Comparison of ENCODE assay signal across 8 cellular contexts in the genomic region with DNA sequence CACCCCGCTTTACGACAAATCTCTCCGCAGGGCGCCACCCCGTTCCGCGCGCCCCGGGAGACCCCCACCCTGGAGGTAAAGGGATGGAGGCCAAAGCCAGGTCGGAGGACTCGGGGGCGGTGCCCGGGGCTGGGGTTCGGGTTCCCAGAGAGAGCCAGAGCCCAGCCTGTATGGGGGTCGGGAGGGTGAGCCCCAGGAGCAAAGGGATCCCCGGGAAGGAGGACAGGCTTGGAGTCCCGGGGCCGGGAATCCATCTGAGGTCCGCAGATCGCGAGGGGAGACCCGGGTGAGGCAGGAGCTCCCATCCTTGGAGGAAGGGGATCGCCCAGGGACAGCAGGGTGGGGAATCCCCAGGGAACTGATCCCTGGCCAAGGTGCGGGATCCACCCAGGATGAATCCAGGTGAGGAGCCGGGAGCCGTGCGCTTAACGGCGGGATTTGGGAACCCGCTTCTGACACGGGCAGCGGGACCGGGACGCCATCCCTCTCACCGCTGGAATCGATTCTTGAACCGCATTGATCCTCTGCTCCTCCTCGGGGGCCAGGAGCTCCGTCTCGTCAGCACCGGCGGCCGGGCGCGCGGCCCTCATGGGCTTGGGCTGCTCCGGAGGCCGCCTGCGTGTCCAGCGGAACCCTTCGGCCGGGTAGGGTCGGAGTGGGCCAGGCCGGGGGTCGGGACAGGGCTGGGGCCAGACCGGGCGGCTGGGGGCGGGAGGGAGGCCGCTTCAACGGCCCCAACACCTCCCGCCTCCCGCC. TPM values are rescaled to one million over a fixed set of nuclear protein-coding genes. Genes with fewer than 3 reads are reported as not detected.
DNase-seq lines count a peak whose midpoint lies in the region; ATAC-seq, FAIRE-seq and TF ChIP-seq lines count a peak whose summit lies in the region.

A gene with protein sequence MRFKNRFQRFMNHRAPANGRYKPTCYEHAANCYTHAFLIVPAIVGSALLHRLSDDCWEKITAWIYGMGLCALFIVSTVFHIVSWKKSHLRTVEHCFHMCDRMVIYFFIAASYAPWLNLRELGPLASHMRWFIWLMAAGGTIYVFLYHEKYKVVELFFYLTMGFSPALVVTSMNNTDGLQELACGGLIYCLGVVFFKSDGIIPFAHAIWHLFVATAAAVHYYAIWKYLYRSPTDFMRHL (minus strand): TSS at position 657 of the 756 bp plus-strand sequence. CDS start 140 bp downstream, at position 517.

- peaks cover 13% of the 10 kb centered on the region for H3K4me1 ChIP-seq in Panc1 (ENCODE audit: control insufficient read depth, insufficient read depth, low read length)
- peaks cover 60% of the 10 kb centered on the region for H3K4me1 ChIP-seq in HepG2 (ENCODE audit: insufficient read depth, low read length)

- H3K9me3 ChIP-seq in AG04450 (ENCODE audit: control insufficient read depth, insufficient read depth, low read length) = peaks cover 3% of the 10 kb centered on the region; the same call in 1 of the 2 replicates
- H3K9me3 ChIP-seq in Panc1 (ENCODE audit: control insufficient read depth, insufficient read depth, low read depth, low read length) = no peaks in the 10 kb centered on the region
- H3K9me3 ChIP-seq in HepG2 (ENCODE audit: low read length) = no peaks in the 10 kb centered on the region

- H3K79me2 ChIP-seq in HepG2 (ENCODE audit: insufficient read depth, low read length) = peaks cover 55% of the 10 kb centered on the region

- 1% methylated on average over 18 of the region's 62 CpGs for WGBS in HepG2 (ENCODE audit: low lambda C conversion rate)

- peak within 1 kb of the TSS; percentile 93 for H3K27ac Mint-ChIP-seq in stimulated activated naive CD8-positive, alpha-beta T cell treated with anti-CD3 and anti-CD28 coated beads, Interleukin-15, Interleukin-2, amounts not matched to agents 100 ng/mL and 50 ng/mL, for 24 hours

- no peaks in the 10 kb centered on the region for H4K20me1 ChIP-seq in HepG2 (ENCODE audit: insufficient read depth, low read length)

- H3K36me3 ChIP-seq in Panc1 (ENCODE audit: control insufficient read depth, insufficient read depth, low read length) (no peaks in the 10 kb centered on the region; the same call in 1 of the 2 replicates), HepG2 (replicated peaks in 1 of 2; ENCODE audit: control insufficient read depth in 1 of 2, insufficient read depth in 2 of 2, low read length in 2 of 2) (peaks cover 0 to 28% of the 10 kb centered on the region in 2 experiments)

- peak in 1 of 2 experiments; percentile 52; a peak in 2 of 4 replicates for TF ChIP-seq POLR2A in HepG2 (IDR thresholded peaks at IDR 0.05; ENCODE audit: insufficient read depth in 1 of 2, low read depth in 2 of 2, low read length in 2 of 2)

- H3K9me3 Mint-ChIP-seq in stimulated activated naive CD8-positive, alpha-beta T cell treated with anti-CD3 and anti-CD28 coated beads, Interleukin-15, Interleukin-2, amounts not matched to agents 100 ng/mL and 50 ng/mL, for 24 hours = no peaks in the 10 kb centered on the region

- H3K27me3 ChIP-seq in AG04450 (ENCODE audit: control insufficient read depth, insufficient read depth, low read length) = no peaks in the 10 kb centered on the region
- peaks cover 19% of the 10 kb centered on the region for H3K27me3 ChIP-seq in Panc1 (ENCODE audit: control insufficient read depth, insufficient read depth, low read length)
- H3K27me3 ChIP-seq in HepG2 (ENCODE audit: control insufficient read depth in 1 of 2, insufficient read depth in 2 of 2, low read length in 2 of 2) = no peaks in the 10 kb centered on the region; a peak in 1 of 5 replicates

- peak within 1 kb of the TSS; percentile 99 for H3K9ac ChIP-seq in HepG2 (ENCODE audit: insufficient read depth, low read depth, low read length)

- H3K4me2 ChIP-seq in HepG2 (ENCODE audit: low read depth, low read length) = peak within 1 kb of the TSS; percentile 92

- no peak for FAIRE-seq in HepG2 (lab: Jason Lieb, UNC)

- TF ChIP-seq CTCF in AG04450 (IDR thresholded peaks at IDR 0.05; ENCODE audit: low read depth, low read length) (no peak), Panc1 (IDR thresholded peaks at IDR 0.05) (no peak), HepG2 (CRISPR knock-in tag; IDR thresholded peaks at IDR 0.05) (peak; percentile 10; the same call in 1 of the 2 replicates)

- H3K36me3 Mint-ChIP-seq in stimulated activated naive CD8-positive, alpha-beta T cell treated with anti-CD3 and anti-CD28 coated beads, Interleukin-15, Interleukin-2, amounts not matched to agents 100 ng/mL and 50 ng/mL, for 24 hours (ENCODE audit: low read depth) = peaks cover 24% of the 10 kb centered on the region

- no TSS peak for BruUV-seq in Panc1 (replicated peaks; lab: Mats Ljungman, UMichigan)
- BruUV-seq in HepG2 (replicated peaks; lab: Mats Ljungman, UMichigan) = TSS peak; percentile 50

- H3K4me3 ChIP-seq in AG04450 (ENCODE audit: low read depth, low read length) (peak within 1 kb of the TSS; percentile 92), Panc1 (ENCODE audit: low read depth in 2 of 2, low read length in 2 of 2) (peak within 1 kb of the TSS; percentile 82 to 91), HepG2 (replicated peaks in 1 of 3; ENCODE audit: insufficient read depth in 1 of 3, low read depth in 2 of 3, low read length in 3 of 3) (peak within 1 kb of the TSS; percentile 96 to 99 (median 98))

- no peak for TF ChIP-seq RAD21 in HepG2 (CRISPR knock-in tag; IDR thresholded peaks at IDR 0.05)

- peak within 1 kb of the TSS; percentile 92 for H3K4me3 Mint-ChIP-seq in stimulated activated naive CD8-positive, alpha-beta T cell treated with anti-CD3 and anti-CD28 coated beads, Interleukin-15, Interleukin-2, amounts not matched to agents 100 ng/mL and 50 ng/mL, for 24 hours

- H3K27ac ChIP-seq in AG04450 (ENCODE audit: low read depth, low read length) (peak within 1 kb of the TSS; percentile 24), Panc1 (ENCODE audit: low read length) (peak within 1 kb of the TSS; percentile 79), HepG2 (ENCODE audit: extremely low read length, insufficient read depth, low read length) (peak within 1 kb of the TSS; percentile 87)

- POLR2A ChIA-PET in AG04450 (lab: Yijun Ruan, JAX) (interaction anchor here (0.6 to 1.8 kb wide), 6 partner anchors 12 to 1493 kb away, joined by 3 to 10 read pairs (median 4); partner anchors contain the start of gene TRIM25), Panc1 (lab: Charles Lee) (no interaction called here), HepG2 (lab: Yijun Ruan, JAX) (interaction anchor here (0.8 to 9.0 kb wide), 13 partner anchors 8 to 138 kb away, joined by 4 to 127 read pairs (median 6); partner anchors contain the start of gene SMIM36)

- H3K27me3 Mint-ChIP-seq in stimulated activated naive CD8-positive, alpha-beta T cell treated with anti-CD3 and anti-CD28 coated beads, Interleukin-15, Interleukin-2, amounts not matched to agents 100 ng/mL and 50 ng/mL, for 24 hours = peaks cover 30% of the 10 kb centered on the region

- H3K4me1 Mint-ChIP-seq in stimulated activated naive CD8-positive, alpha-beta T cell treated with anti-CD3 and anti-CD28 coated beads, Interleukin-15, Interleukin-2, amounts not matched to agents 100 ng/mL and 50 ng/mL, for 24 hours (ENCODE audit: low read depth) = peaks cover 61% of the 10 kb centered on the region

- CTCF ChIA-PET in AG04450 (lab: Charles Lee) (interaction anchor here (1.9 to 2.2 kb wide), 2 partner anchors 12 to 92 kb away, joined by 6 to 10 read pairs; no protein-coding TSS in a partner anchor), Panc1 (lab: Charles Lee) (no interaction called here), HepG2 (lab: Yijun Ruan, JAX; ENCODE audit: low intra/inter-chr PET ratio, low total read pairs) (no interaction called here)

- intact Hi-C loops in Panc1 (cut with micrococcal nuclease; ENCODE audit: unreplicated experiment) (loop anchor here (5.0 kb wide), 1 partner anchor 91 kb away; the partner anchor contains the start of gene SMIM36), HepG2 (cut with micrococcal nuclease; ENCODE audit: unreplicated experiment) (loop anchor here (5.0 kb wide), 1 partner anchor 36 kb away; no protein-coding TSS in a partner anchor)

- TF ChIP-seq EP300 in HepG2 (IDR thresholded peaks at IDR 0.05; ENCODE audit: low read depth in 2 of 2, low read length in 2 of 2) (no peak; a peak in 1 of 4 replicates), HepG2 (CRISPR knock-in tag; IDR thresholded peaks at IDR 0.05; ENCODE audit: borderline replicate concordance) (no peak)

- H2AFZ ChIP-seq in HepG2 (ENCODE audit: low read length) = no peak within 1 kb of the TSS

- DNase-seq in AG04450 (ENCODE audit: low read depth, low spot score) (no peak), Panc1 (ENCODE audit: low read depth, low spot score) (no peak), cerebellum (ENCODE audit: low spot score) (no peak), HepG2 (ENCODE audit: low spot score) (no peak), NCI-H1105 treated with DMSO at 0.1 percent for 48 hours (lab: John Stamatoyannopoulos, UW) (no peak)

- in situ Hi-C loops in Panc1 (cut with HindIII; ENCODE audit: low pct_unique_long_range_greater_than_20kb, low sequenced_read_pairs) (no loop called here), HepG2 (cut with HindIII; ENCODE audit: extremely low pct_ligation_motif_present, low pct_unique_long_range_greater_than_20kb) (loop anchor here (5.0 kb wide), 1 partner anchor 91 kb away; the partner anchor contains the start of gene SMIM36)

- ATAC-seq in GM18519 (IDR thresholded peaks at IDR 0.05; ENCODE audit: low FRiP score, unreplicated experiment) (peak; percentile 7), HG03039 (IDR thresholded peaks at IDR 0.05; ENCODE audit: unreplicated experiment) (peak; percentile 22), Panc1 (peak; percentile 66), HepG2 (peak; percentile 73)

RNA-seq across cellular contexts. Expression of the gene that starts here (rescaled TPM):
- polyA plus RNA-seq in AG04450 (2011; rRNA removed) (33.0 and 41.6 TPM in 2 replicates), HepG2 (2011; rRNA removed) (183 and 225 TPM in 2 replicates)
- 26.4 and 30.0 TPM in 2 replicates for polyA minus RNA-seq in AG04450 (2011; rRNA and poly(A)+ RNA removed)
- total RNA-seq in Panc1 (2021; ENCODE audit: unreplicated experiment) (26.9 TPM), cerebellum (57.8 TPM), HepG2 (2016; rRNA removed; fragmentation: Illumina TruSeq; extraction: Trizol) (121 and 137 TPM in 2 replicates)
- polyA plus RNA-seq in Panc1 (2012; ENCODE audit: insufficient read length) = 18.5 TPM
- total RNA-seq in HepG2 (2016; cell fraction: cytosol; rRNA removed; fragmentation: Illumina TruSeq; extraction: Trizol; ENCODE audit: low read depth) = 99.7 and 114 TPM in 2 replicates
- 116 and 133 TPM in 2 replicates for total RNA-seq in HepG2 (2016; cell fraction: insoluble cytoplasmic fraction; rRNA removed; fragmentation: Illumina TruSeq; extraction: Trizol)
- 235 and 252 TPM in 2 replicates for total RNA-seq in HepG2 (2016; cell fraction: membrane; rRNA removed; fragmentation: Illumina TruSeq; extraction: Trizol)
- total RNA-seq in HepG2 (2016; cell fraction: nucleus; rRNA removed; fragmentation: Illumina TruSeq; extraction: Trizol) = 88.1 and 105 TPM in 2 replicates
- 146 and 162 TPM in 2 replicates for polyA plus RNA-seq in HepG2 (2011; cell fraction: cytosol; rRNA removed)
- polyA plus RNA-seq in HepG2 (2011; cell fraction: nucleus; rRNA removed) = 117 and 147 TPM in 2 replicates
- polyA plus RNA-seq in HepG2 (2012) = 189 and 194 TPM in 2 replicates
- 146 and 160 TPM in 2 replicates for polyA plus RNA-seq in HepG2 (2016; cell fraction: cytosol; fragmentation: Illumina TruSeq; extraction: Trizol; ENCODE audit: low read depth)
- 156 and 164 TPM in 2 replicates for polyA plus RNA-seq in HepG2 (2016; cell fraction: insoluble cytoplasmic fraction; fragmentation: Illumina TruSeq; extraction: Trizol; ENCODE audit: low read depth)
- 231 and 245 TPM in 2 replicates for polyA plus RNA-seq in HepG2 (2016; cell fraction: membrane; fragmentation: Illumina TruSeq; extraction: Trizol; ENCODE audit: low read depth)
- 151 and 156 TPM in 2 replicates for polyA plus RNA-seq in HepG2 (2016; cell fraction: nucleus; fragmentation: Illumina TruSeq; extraction: Trizol; ENCODE audit: insufficient read depth, low read depth)
- 4.3 and 244 TPM in 2 replicates for polyA minus RNA-seq in HepG2 (2011; rRNA and poly(A)+ RNA removed; ENCODE audit: low replicate concordance)
- 111 and 112 TPM in 2 replicates for polyA minus RNA-seq in HepG2 (2011; cell fraction: cytosol; rRNA and poly(A)+ RNA removed)
- polyA minus RNA-seq in HepG2 (2011; cell fraction: nucleus; rRNA and poly(A)+ RNA removed) = 154 and 170 TPM in 2 replicates

Comparison
In these comparisons a context has a peak if more than half of its experiments do, and no peak if none do; other contexts are left out.
1. H3K27ac ChIP-seq: peak in every context shown above with its lines; median percentile 87 in HepG2; 79 in Panc1; 24 in AG04450.
2. ATAC-seq: peak in every context shown above with its lines; median percentile 73 in HepG2; 66 in Panc1; 22 in HG03039; 7 in GM18519.